Comparison of ENCODE assay signal across 8 cellular contexts in genomic region chr17:7306911-7307685, GRCh38. TPM values are rescaled to one million over a fixed set of nuclear protein-coding genes. Genes with fewer than 3 reads are reported as not detected.
DNase-seq lines count a peak whose midpoint lies in the region; ATAC-seq, FAIRE-seq and TF ChIP-seq lines count a peak whose summit lies in the region.

EIF5A (plus strand) TSS chr17:7307628; CDS start chr17:7309636, 2,008 bp downstream.

- H2AFZ ChIP-seq in OCI-LY3 (ENCODE audit: low read depth, low read length): peak within 1 kb of the TSS; percentile 61

- H3K9me3 ChIP-seq in OCI-LY3 (ENCODE audit: insufficient read depth, low read length): no peaks in the 10 kb centered on the region

- H3K4me1 ChIP-seq in OCI-LY3 (ENCODE audit: low read length): peaks cover 19% of the 10 kb centered on the region

- H3K27ac Mint-ChIP-seq in Calu3 (ENCODE audit: unreplicated experiment): peak within 1 kb of the TSS; percentile 97
- peak within 1 kb of the TSS; percentile 97 for H3K27ac Mint-ChIP-seq in mesothelial cell of epicardium

- H3K27me3 Mint-ChIP-seq in Calu3 (ENCODE audit: unreplicated experiment): no peaks in the 10 kb centered on the region
- no peaks in the 10 kb centered on the region for H3K27me3 Mint-ChIP-seq in mesothelial cell of epicardium (ENCODE audit: low read depth)

- CTCF ChIA-PET in Calu3 (lab: Charles Lee): no interaction called here

- H3K79me2 ChIP-seq in OCI-LY3 (ENCODE audit: low read length): peaks cover 45% of the 10 kb centered on the region

- peak; percentile 66 for ATAC-seq in GM21447 (IDR thresholded peaks at IDR 0.05; ENCODE audit: unreplicated experiment)

- H3K4me3 ChIP-seq in OCI-LY3 (ENCODE audit: low read length): peak within 1 kb of the TSS; percentile 100

- peak within 1 kb of the TSS; percentile 98 for H3K4me2 ChIP-seq in OCI-LY3 (ENCODE audit: low read length)

- H3K36me3 ChIP-seq in OCI-LY3 (replicated peaks; ENCODE audit: low read depth, low read length): peaks cover 33% of the 10 kb centered on the region

- DNase-seq in Calu3 (peak; percentile 97), HuH-7 (ENCODE audit: low spot score) (peak; percentile 98), mesothelial cell of epicardium (ENCODE audit: low spot score in 2 of 2, unreplicated experiment in 2 of 2) (peak; percentile 100)
- peak; percentile 100 for DNase-seq in activated CD8-positive, alpha-beta memory T cell treated with anti-CD3 and anti-CD28 coated beads, Interleukin-2, amount 50 U/mL, for 48 hours
- DNase-seq in stimulated activated CD8-positive, alpha-beta memory T cell treated with anti-CD3 and anti-CD28 coated beads, Interleukin-15, amount 100 ng/mL, for 48 hours (ENCODE audit: low read depth in 2 of 2): peak; percentile 100

- H3K4me1 Mint-ChIP-seq in Calu3 (ENCODE audit: low read depth, unreplicated experiment): peaks cover 26% of the 10 kb centered on the region
- H3K4me1 Mint-ChIP-seq in mesothelial cell of epicardium: peaks cover 27% of the 10 kb centered on the region

- H3K27me3 ChIP-seq in OCI-LY3 (ENCODE audit: low read depth, low read length): no peaks in the 10 kb centered on the region

- FAIRE-seq in endometrium (lab: Jason Lieb, UNC): peak; percentile 95

- peaks cover 30% of the 10 kb centered on the region for H4K20me1 ChIP-seq in OCI-LY3 (ENCODE audit: insufficient read depth, low read length)

- H3K9ac ChIP-seq in OCI-LY3 (ENCODE audit: low read length): peak within 1 kb of the TSS; percentile 100

- H3K9me3 Mint-ChIP-seq in Calu3 (ENCODE audit: low read depth, unreplicated experiment) (no peaks in the 10 kb centered on the region), mesothelial cell of epicardium (no peaks in the 10 kb centered on the region)

- peaks cover 55% of the 10 kb centered on the region for H3K36me3 Mint-ChIP-seq in Calu3 (ENCODE audit: insufficient read depth, unreplicated experiment)
- peaks cover 17% of the 10 kb centered on the region for H3K36me3 Mint-ChIP-seq in mesothelial cell of epicardium

- TSS peak; percentile 21 for BruUV-seq in Calu3 (replicated peaks; lab: Mats Ljungman, UMichigan)

- H3K4me3 Mint-ChIP-seq in Calu3 (ENCODE audit: low read depth, unreplicated experiment) (peak within 1 kb of the TSS; percentile 81), mesothelial cell of epicardium (peak within 1 kb of the TSS; percentile 80)

- no peak for TF ChIP-seq CTCF in Calu3 (IDR thresholded peaks at IDR 0.05; ENCODE audit: unreplicated experiment)
- TF ChIP-seq CTCF in OCI-LY3 (IDR thresholded peaks at IDR 0.05; ENCODE audit: low read depth, low read length): no peak
- TF ChIP-seq CTCF in mesothelial cell of epicardium (IDR thresholded peaks at IDR 0.05; ENCODE audit: unreplicated experiment): no peak

- H3K27ac ChIP-seq in OCI-LY3 (ENCODE audit: low read length): peak within 1 kb of the TSS; percentile 99

- intact Hi-C loops in Calu3 (cut with micrococcal nuclease; ENCODE audit: unreplicated experiment): no loop called here

RNA-seq across cellular contexts. Expression of gene EIF5A, which starts in this region (rescaled TPM):
- total RNA-seq in Calu3 (2022): 608 and 648 TPM in 2 replicates
- 265 to 278 TPM (median 273 TPM) in 3 replicates for total RNA-seq in mesothelial cell of epicardium

Comparison
In these comparisons a context has a peak if more than half of its experiments do, and no peak if none do; other contexts are left out.
1. Peak in every context shown above with its lines: DNase-seq, ATAC-seq, H3K4me3 ChIP-seq and H3K27ac ChIP-seq.